In the genomic region with DNA sequence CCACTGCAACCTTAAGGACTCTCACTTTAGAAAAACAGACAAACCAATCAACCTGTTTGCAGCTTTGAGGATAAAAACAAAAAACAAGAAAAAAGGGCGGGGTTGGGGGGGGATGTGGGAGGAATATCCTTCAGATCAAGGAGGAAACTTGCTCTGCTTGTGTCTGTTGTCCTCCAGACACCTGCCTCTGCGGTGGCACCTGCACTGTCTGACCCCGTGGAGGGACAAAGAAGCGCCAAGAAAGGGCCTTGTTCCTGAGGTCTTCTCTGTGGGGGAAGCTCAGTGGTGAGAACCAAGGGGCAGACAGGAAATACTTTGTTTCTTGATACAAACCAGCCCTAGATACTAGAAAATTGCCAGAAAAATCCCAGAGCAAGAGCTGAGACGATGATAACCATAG, we compare ENCODE assay signal across 2 cellular contexts.
TF ChIP-seq lines count a peak whose summit lies in the region.

No MANE protein-coding gene starts in this region.

TF ChIP-seq in GM23338, 12 proteins besides CTCF, POLR2A, EP300 and RAD21 (continued from another document):
- TF ChIP-seq, protein P1, sequence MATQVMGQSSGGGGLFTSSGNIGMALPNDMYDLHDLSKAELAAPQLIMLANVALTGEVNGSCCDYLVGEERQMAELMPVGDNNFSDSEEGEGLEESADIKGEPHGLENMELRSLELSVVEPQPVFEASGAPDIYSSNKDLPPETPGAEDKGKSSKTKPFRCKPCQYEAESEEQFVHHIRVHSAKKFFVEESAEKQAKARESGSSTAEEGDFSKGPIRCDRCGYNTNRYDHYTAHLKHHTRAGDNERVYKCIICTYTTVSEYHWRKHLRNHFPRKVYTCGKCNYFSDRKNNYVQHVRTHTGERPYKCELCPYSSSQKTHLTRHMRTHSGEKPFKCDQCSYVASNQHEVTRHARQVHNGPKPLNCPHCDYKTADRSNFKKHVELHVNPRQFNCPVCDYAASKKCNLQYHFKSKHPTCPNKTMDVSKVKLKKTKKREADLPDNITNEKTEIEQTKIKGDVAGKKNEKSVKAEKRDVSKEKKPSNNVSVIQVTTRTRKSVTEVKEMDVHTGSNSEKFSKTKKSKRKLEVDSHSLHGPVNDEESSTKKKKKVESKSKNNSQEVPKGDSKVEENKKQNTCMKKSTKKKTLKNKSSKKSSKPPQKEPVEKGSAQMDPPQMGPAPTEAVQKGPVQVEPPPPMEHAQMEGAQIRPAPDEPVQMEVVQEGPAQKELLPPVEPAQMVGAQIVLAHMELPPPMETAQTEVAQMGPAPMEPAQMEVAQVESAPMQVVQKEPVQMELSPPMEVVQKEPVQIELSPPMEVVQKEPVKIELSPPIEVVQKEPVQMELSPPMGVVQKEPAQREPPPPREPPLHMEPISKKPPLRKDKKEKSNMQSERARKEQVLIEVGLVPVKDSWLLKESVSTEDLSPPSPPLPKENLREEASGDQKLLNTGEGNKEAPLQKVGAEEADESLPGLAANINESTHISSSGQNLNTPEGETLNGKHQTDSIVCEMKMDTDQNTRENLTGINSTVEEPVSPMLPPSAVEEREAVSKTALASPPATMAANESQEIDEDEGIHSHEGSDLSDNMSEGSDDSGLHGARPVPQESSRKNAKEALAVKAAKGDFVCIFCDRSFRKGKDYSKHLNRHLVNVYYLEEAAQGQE (IDR thresholded peaks at IDR 0.05; ENCODE audit: unreplicated experiment) = no peak
- no peak for TF ChIP-seq ZNF331 (CRISPR knock-in tag; IDR thresholded peaks at IDR 0.05; ENCODE audit: low read depth)
- TF ChIP-seq, protein P2, sequence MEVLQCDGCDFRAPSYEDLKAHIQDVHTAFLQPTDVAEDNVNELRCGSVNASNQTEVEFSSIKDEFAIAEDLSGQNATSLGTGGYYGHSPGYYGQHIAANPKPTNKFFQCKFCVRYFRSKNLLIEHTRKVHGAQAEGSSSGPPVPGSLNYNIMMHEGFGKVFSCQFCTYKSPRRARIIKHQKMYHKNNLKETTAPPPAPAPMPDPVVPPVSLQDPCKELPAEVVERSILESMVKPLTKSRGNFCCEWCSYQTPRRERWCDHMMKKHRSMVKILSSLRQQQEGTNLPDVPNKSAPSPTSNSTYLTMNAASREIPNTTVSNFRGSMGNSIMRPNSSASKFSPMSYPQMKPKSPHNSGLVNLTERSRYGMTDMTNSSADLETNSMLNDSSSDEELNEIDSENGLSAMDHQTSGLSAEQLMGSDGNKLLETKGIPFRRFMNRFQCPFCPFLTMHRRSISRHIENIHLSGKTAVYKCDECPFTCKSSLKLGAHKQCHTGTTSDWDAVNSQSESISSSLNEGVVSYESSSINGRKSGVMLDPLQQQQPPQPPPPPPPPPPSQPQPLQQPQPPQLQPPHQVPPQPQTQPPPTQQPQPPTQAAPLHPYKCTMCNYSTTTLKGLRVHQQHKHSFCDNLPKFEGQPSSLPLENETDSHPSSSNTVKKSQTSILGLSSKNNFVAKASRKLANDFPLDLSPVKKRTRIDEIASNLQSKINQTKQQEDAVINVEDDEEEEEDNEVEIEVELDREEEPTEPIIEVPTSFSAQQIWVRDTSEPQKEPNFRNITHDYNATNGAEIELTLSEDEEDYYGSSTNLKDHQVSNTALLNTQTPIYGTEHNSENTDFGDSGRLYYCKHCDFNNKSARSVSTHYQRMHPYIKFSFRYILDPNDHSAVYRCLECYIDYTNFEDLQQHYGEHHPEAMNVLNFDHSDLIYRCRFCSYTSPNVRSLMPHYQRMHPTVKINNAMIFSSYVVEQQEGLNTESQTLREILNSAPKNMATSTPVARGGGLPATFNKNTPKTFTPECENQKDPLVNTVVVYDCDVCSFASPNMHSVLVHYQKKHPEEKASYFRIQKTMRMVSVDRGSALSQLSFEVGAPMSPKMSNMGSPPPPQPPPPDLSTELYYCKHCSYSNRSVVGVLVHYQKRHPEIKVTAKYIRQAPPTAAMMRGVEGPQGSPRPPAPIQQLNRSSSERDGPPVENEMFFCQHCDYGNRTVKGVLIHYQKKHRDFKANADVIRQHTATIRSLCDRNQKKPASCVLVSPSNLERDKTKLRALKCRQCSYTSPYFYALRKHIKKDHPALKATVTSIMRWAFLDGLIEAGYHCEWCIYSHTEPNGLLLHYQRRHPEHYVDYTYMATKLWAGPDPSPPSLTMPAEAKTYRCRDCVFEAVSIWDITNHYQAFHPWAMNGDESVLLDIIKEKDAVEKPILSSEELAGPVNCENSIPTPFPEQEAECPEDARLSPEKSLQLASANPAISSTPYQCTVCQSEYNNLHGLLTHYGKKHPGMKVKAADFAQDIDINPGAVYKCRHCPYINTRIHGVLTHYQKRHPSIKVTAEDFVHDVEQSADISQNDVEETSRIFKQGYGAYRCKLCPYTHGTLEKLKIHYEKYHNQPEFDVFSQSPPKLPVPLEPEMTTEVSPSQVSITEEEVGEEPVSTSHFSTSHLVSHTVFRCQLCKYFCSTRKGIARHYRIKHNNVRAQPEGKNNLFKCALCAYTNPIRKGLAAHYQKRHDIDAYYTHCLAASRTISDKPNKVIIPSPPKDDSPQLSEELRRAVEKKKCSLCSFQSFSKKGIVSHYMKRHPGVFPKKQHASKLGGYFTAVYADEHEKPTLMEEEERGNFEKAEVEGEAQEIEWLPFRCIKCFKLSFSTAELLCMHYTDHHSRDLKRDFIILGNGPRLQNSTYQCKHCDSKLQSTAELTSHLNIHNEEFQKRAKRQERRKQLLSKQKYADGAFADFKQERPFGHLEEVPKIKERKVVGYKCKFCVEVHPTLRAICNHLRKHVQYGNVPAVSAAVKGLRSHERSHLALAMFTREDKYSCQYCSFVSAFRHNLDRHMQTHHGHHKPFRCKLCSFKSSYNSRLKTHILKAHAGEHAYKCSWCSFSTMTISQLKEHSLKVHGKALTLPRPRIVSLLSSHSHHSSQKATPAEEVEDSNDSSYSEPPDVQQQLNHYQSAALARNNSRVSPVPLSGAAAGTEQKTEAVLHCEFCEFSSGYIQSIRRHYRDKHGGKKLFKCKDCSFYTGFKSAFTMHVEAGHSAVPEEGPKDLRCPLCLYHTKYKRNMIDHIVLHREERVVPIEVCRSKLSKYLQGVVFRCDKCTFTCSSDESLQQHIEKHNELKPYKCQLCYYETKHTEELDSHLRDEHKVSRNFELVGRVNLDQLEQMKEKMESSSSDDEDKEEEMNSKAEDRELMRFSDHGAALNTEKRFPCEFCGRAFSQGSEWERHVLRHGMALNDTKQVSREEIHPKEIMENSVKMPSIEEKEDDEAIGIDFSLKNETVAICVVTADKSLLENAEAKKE (CRISPR knock-in tag; IDR thresholded peaks at IDR 0.05) = no peak
- TF ChIP-seq STAT1 (IDR thresholded peaks at IDR 0.05; ENCODE audit: unreplicated experiment) = no peak
- no peak for TF ChIP-seq ZNF114 (CRISPR knock-in tag; IDR thresholded peaks at IDR 0.05)
- no peak for TF ChIP-seq EZH2 (IDR thresholded peaks at IDR 0.05; ENCODE audit: low read depth, unreplicated experiment)
- TF ChIP-seq, protein P3, sequence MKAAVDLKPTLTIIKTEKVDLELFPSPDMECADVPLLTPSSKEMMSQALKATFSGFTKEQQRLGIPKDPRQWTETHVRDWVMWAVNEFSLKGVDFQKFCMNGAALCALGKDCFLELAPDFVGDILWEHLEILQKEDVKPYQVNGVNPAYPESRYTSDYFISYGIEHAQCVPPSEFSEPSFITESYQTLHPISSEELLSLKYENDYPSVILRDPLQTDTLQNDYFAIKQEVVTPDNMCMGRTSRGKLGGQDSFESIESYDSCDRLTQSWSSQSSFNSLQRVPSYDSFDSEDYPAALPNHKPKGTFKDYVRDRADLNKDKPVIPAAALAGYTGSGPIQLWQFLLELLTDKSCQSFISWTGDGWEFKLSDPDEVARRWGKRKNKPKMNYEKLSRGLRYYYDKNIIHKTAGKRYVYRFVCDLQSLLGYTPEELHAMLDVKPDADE (IDR thresholded peaks at IDR 0.05) = no peak
- no peak for TF ChIP-seq CREB1 (CRISPR knock-in tag; IDR thresholded peaks at IDR 0.05; ENCODE audit: low read depth)
TF ChIP-seq in GM23338: peak in this region for 0.

TF ChIP-seq in H1, 55 proteins besides CTCF, POLR2A, EP300 and RAD21 (continued from another document):
- TF ChIP-seq TAF7 (optimal IDR thresholded peaks at IDR 0.05; ENCODE audit: borderline replicate concordance, low read depth, low read length) = no peak
- TF ChIP-seq SRF (IDR thresholded peaks at IDR 0.05; ENCODE audit: low read depth, low read length) = no peak
- TF ChIP-seq TBP (IDR thresholded peaks at IDR 0.05; ENCODE audit: low read depth, low read length) = no peak
- TF ChIP-seq NRF1 (IDR thresholded peaks at IDR 0.05; ENCODE audit: low read depth, low read length) = no peak
- no peak for TF ChIP-seq SAP30 (IDR thresholded peaks at IDR 0.05; ENCODE audit: insufficient read depth, insufficient replicate concordance, low read length)
- no peak for TF ChIP-seq CEBPB (IDR thresholded peaks at IDR 0.05; ENCODE audit: low read depth, low read length)
- no peak for TF ChIP-seq JUN (IDR thresholded peaks at IDR 0.05; ENCODE audit: low read depth, low read length)
- TF ChIP-seq, protein P4, sequence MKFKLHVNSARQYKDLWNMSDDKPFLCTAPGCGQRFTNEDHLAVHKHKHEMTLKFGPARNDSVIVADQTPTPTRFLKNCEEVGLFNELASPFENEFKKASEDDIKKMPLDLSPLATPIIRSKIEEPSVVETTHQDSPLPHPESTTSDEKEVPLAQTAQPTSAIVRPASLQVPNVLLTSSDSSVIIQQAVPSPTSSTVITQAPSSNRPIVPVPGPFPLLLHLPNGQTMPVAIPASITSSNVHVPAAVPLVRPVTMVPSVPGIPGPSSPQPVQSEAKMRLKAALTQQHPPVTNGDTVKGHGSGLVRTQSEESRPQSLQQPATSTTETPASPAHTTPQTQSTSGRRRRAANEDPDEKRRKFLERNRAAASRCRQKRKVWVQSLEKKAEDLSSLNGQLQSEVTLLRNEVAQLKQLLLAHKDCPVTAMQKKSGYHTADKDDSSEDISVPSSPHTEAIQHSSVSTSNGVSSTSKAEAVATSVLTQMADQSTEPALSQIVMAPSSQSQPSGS (IDR thresholded peaks at IDR 0.05; ENCODE audit: low read length) = no peak
- no peak for TF ChIP-seq POLR2AphosphoS5 (IDR thresholded peaks at IDR 0.05; ENCODE audit: low read depth, low read length)
- TF ChIP-seq RBBP5 (IDR thresholded peaks at IDR 0.05; ENCODE audit: borderline replicate concordance, low read depth, low read length) = no peak
- TF ChIP-seq CHD2 (IDR thresholded peaks at IDR 0.05; ENCODE audit: low read length) = no peak
- TF ChIP-seq, protein P5, sequence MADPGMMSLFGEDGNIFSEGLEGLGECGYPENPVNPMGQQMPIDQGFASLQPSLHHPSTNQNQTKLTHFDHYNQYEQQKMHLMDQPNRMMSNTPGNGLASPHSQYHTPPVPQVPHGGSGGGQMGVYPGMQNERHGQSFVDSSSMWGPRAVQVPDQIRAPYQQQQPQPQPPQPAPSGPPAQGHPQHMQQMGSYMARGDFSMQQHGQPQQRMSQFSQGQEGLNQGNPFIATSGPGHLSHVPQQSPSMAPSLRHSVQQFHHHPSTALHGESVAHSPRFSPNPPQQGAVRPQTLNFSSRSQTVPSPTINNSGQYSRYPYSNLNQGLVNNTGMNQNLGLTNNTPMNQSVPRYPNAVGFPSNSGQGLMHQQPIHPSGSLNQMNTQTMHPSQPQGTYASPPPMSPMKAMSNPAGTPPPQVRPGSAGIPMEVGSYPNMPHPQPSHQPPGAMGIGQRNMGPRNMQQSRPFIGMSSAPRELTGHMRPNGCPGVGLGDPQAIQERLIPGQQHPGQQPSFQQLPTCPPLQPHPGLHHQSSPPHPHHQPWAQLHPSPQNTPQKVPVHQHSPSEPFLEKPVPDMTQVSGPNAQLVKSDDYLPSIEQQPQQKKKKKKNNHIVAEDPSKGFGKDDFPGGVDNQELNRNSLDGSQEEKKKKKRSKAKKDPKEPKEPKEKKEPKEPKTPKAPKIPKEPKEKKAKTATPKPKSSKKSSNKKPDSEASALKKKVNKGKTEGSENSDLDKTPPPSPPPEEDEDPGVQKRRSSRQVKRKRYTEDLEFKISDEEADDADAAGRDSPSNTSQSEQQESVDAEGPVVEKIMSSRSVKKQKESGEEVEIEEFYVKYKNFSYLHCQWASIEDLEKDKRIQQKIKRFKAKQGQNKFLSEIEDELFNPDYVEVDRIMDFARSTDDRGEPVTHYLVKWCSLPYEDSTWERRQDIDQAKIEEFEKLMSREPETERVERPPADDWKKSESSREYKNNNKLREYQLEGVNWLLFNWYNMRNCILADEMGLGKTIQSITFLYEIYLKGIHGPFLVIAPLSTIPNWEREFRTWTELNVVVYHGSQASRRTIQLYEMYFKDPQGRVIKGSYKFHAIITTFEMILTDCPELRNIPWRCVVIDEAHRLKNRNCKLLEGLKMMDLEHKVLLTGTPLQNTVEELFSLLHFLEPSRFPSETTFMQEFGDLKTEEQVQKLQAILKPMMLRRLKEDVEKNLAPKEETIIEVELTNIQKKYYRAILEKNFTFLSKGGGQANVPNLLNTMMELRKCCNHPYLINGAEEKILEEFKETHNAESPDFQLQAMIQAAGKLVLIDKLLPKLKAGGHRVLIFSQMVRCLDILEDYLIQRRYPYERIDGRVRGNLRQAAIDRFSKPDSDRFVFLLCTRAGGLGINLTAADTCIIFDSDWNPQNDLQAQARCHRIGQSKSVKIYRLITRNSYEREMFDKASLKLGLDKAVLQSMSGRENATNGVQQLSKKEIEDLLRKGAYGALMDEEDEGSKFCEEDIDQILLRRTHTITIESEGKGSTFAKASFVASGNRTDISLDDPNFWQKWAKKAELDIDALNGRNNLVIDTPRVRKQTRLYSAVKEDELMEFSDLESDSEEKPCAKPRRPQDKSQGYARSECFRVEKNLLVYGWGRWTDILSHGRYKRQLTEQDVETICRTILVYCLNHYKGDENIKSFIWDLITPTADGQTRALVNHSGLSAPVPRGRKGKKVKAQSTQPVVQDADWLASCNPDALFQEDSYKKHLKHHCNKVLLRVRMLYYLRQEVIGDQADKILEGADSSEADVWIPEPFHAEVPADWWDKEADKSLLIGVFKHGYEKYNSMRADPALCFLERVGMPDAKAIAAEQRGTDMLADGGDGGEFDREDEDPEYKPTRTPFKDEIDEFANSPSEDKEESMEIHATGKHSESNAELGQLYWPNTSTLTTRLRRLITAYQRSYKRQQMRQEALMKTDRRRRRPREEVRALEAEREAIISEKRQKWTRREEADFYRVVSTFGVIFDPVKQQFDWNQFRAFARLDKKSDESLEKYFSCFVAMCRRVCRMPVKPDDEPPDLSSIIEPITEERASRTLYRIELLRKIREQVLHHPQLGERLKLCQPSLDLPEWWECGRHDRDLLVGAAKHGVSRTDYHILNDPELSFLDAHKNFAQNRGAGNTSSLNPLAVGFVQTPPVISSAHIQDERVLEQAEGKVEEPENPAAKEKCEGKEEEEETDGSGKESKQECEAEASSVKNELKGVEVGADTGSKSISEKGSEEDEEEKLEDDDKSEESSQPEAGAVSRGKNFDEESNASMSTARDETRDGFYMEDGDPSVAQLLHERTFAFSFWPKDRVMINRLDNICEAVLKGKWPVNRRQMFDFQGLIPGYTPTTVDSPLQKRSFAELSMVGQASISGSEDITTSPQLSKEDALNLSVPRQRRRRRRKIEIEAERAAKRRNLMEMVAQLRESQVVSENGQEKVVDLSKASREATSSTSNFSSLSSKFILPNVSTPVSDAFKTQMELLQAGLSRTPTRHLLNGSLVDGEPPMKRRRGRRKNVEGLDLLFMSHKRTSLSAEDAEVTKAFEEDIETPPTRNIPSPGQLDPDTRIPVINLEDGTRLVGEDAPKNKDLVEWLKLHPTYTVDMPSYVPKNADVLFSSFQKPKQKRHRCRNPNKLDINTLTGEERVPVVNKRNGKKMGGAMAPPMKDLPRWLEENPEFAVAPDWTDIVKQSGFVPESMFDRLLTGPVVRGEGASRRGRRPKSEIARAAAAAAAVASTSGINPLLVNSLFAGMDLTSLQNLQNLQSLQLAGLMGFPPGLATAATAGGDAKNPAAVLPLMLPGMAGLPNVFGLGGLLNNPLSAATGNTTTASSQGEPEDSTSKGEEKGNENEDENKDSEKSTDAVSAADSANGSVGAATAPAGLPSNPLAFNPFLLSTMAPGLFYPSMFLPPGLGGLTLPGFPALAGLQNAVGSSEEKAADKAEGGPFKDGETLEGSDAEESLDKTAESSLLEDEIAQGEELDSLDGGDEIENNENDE (IDR thresholded peaks at IDR 0.05; ENCODE audit: insufficient replicate concordance, low read length) = no peak
